Comparison of ENCODE assay signal across 15 cellular contexts in genomic region chr17:48308591-48308990, GRCh38.
"Had no signal": no experiment of that assay in that cellular context is flagged by ENCODE, and none has a peak within 500 bp of the region (broad histone marks: within the 10 kb centered on the region; RNA-seq: fewer than 3 reads in every experiment).

No MANE protein-coding gene starts in this region.

- DNase-seq: activated B cell treated with CpG ODN at 0.5 μM for 24 hours; activated CD4-positive, alpha-beta T cell treated with anti-CD3 and anti-CD28 coated beads, Interleukin-2, amount 50 U/mL, for 1 hour; activated CD8-positive, alpha-beta T cell treated with anti-CD3 and anti-CD28 coated beads for 36 hours; activated naive CD8-positive, alpha-beta T cell treated with anti-CD3 and anti-CD28 coated beads, Interleukin-2, amount 50 U/mL, for 24 hours; activated T-cell treated with anti-CD3 and anti-CD28 coated beads, Interleukin-2, amount 50 U/mL, for 4 hours; endodermal cell; foreskin melanocyte; stimulated activated CD4-positive, alpha-beta T cell treated with anti-CD3 and anti-CD28 coated beads, Interleukin-15, amount 100 ng/mL, for 24 hours; stimulated activated CD4-positive, alpha-beta T cell treated with anti-CD3 and anti-CD28 coated beads, Interleukin-2, amount 100 ng/mL, for 24 hours; stimulated activated naive B cell treated with anti-CD40 and anti-IgM and Interleukin-4, amounts not matched to agents 10 μg/mL and 1 μg/mL and 100 μg/mL, for 72 hours had no signal

- H2AFZ ChIP-seq: parathyroid adenoma had no signal

- FAIRE-seq: bronchial epithelial cell had no signal

- H3K9me3 ChIP-seq: esophagus muscularis mucosa, right atrium auricular region, tibial nerve had no signal

- H3K79me2 ChIP-seq: parathyroid adenoma had no signal

- H3K4me1 ChIP-seq: esophagus muscularis mucosa, parathyroid adenoma, right atrium auricular region, tibial nerve had no signal

- H3K4me3 ChIP-seq: esophagus muscularis mucosa, right atrium auricular region, tibial nerve had no signal

- H3K27ac ChIP-seq: esophagus muscularis mucosa, parathyroid adenoma, right atrium auricular region, tibial nerve had no signal

- H3K9ac ChIP-seq: parathyroid adenoma had no signal

- H3K36me3 ChIP-seq: esophagus muscularis mucosa, right atrium auricular region, tibial nerve had no signal
